1 cellular context compared by ENCODE assay signal in the genomic region with DNA sequence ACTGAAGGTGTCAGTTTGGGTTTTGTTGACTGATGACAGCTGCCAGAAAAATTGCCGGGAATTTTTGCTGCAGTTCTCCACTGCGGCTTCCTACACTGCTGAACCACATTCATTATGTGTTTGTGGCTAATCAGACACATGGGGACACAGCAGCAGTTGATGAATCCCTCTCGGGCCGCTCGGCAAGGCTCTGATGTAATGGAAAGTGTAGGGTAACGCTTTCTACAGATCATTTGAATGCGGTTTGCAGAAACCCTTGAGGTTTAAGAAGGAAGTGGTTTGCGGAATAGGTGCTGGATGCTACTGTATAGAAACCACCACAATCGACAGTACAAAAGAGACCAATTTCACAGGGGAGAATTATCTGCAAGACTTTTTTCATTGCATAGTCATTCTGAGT.
TF ChIP-seq lines count a peak whose summit lies in the region.

No MANE protein-coding gene starts in this region.

TF ChIP-seq in GM12878, 131 proteins besides CTCF, POLR2A, EP300 and RAD21 (continued from another document):
- TF ChIP-seq, protein P1, sequence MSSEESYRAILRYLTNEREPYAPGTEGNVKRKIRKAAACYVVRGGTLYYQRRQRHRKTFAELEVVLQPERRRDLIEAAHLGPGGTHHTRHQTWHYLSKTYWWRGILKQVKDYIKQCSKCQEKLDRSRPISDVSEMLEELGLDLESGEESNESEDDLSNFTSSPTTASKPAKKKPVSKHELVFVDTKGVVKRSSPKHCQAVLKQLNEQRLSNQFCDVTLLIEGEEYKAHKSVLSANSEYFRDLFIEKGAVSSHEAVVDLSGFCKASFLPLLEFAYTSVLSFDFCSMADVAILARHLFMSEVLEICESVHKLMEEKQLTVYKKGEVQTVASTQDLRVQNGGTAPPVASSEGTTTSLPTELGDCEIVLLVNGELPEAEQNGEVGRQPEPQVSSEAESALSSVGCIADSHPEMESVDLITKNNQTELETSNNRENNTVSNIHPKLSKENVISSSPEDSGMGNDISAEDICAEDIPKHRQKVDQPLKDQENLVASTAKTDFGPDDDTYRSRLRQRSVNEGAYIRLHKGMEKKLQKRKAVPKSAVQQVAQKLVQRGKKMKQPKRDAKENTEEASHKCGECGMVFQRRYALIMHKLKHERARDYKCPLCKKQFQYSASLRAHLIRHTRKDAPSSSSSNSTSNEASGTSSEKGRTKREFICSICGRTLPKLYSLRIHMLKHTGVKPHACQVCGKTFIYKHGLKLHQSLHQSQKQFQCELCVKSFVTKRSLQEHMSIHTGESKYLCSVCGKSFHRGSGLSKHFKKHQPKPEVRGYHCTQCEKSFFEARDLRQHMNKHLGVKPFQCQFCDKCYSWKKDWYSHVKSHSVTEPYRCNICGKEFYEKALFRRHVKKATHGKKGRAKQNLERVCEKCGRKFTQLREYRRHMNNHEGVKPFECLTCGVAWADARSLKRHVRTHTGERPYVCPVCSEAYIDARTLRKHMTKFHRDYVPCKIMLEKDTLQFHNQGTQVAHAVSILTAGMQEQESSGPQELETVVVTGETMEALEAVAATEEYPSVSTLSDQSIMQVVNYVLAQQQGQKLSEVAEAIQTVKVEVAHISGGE (CRISPR knock-in tag; IDR thresholded peaks at IDR 0.05) = no peak
- TF ChIP-seq SMAD1 (IDR thresholded peaks at IDR 0.05; ENCODE audit: low read depth, partially characterized antibody) = no peak
